ENCODE assay signal across 17 cellular contexts in the genomic region with DNA sequence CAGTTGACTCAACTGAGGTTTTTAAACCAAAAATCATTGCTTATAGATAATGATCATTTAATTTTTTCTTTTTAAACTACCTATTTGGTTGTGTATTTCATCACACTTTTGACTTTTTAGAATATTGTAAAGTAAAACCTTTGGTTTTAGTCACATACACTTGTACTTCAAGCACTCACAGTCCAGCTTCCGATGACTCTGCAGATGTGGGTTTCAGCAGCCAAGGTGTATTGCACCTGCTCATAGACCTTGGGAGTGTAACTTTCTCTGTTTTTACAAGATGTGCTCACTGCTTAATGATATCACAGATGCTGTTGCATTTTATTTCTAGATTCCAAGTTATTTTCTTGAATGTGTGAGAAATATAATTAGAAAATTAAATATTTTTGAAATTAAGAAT.
"Had no signal": no experiment of that assay in that cellular context is flagged by ENCODE, and none has a peak within 500 bp of the region (broad histone marks: within the 10 kb centered on the region; RNA-seq: fewer than 3 reads in every experiment).

No MANE protein-coding gene starts in this region.

- H3K27ac ChIP-seq: dorsolateral prefrontal cortex, esophagus muscularis mucosa, right lobe of liver had no signal

- H3K36me3 ChIP-seq: esophagus muscularis mucosa, prostate gland, right lobe of liver had no signal

- DNase-seq: activated CD4-positive, alpha-beta memory T cell treated with anti-CD3 and anti-CD28 coated beads for 36 hours; activated CD4-positive, alpha-beta T cell treated with anti-CD3 and anti-CD28 coated beads for 1 hour; activated gamma-delta T cell; activated T-cell treated with anti-CD3 and anti-CD28 coated beads, Interleukin-2, amount 50 U/mL, for 48 hours; dorsolateral prefrontal cortex; foreskin fibroblast; head of caudate nucleus; left colon; natural killer cell; nucleus accumbens; right lobe of liver; stimulated activated CD4-positive, alpha-beta T cell treated with anti-CD3 and anti-CD28 coated beads, Interleukin-12 subunit alpha, Interleukin-12 subunit beta, amount 100 ng/mL, for 4 hours; stimulated activated naive CD4-positive, alpha-beta T cell treated with Interleukin-2 at 50 U/mL for 16 hours; T1000 had no signal

- H3K9me3 ChIP-seq: prostate gland had no signal

- H3K4me1 ChIP-seq: prostate gland had no signal

- H3K4me3 ChIP-seq: dorsolateral prefrontal cortex, esophagus muscularis mucosa, lung, prostate gland, right lobe of liver had no signal

- ATAC-seq: left colon, natural killer cell, right lobe of liver had no signal

- H3K27me3 ChIP-seq: dorsolateral prefrontal cortex, esophagus muscularis mucosa, right lobe of liver had no signal
